ENCODE assay signal across 21 cellular contexts in the genomic region with DNA sequence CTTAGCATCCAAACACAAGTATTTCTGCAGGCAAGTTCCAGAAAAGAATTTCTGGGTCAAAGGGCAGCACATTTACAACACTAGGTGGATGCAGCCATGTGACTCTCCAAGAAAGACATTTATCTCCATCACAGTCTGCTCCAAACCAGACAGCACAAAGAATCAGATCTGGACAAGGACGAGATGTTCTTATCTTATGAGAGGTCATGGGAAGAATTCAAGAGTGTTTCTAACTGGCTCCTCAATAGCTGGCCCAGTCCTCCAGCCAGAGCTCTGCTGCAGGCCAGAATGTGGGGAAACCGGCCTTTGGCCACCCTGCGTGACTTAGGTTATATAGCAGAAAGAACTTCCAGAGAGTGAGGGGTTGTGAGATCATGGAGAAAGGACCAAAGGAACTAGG. TPM values are rescaled to one million over a fixed set of nuclear protein-coding genes. Genes with fewer than 3 reads are reported as not detected.
DNase-seq lines count a peak whose midpoint lies in the region; ATAC-seq, FAIRE-seq and TF ChIP-seq lines count a peak whose summit lies in the region.
"Had no signal": no experiment of that assay in that cellular context is flagged by ENCODE, and none has a peak within 500 bp of the region (broad histone marks: within the 10 kb centered on the region; RNA-seq: fewer than 3 reads in every experiment).

No MANE protein-coding gene starts in this region.

- no peak for TF ChIP-seq POLR2A in body of pancreas (IDR thresholded peaks at IDR 0.05)

- H3K4me1 ChIP-seq in body of pancreas (no peaks in the 10 kb centered on the region), kidney (ENCODE audit: control insufficient read depth in 1 of 2, insufficient read depth in 1 of 2, low read depth in 1 of 2, low read length in 2 of 2) (peaks cover 0 to 7% of the 10 kb centered on the region in 2 donors), Caco-2 (0 out of 2 replicates have a peak, but pooled peaks cover 5% of the 10 kb centered on the region)

- DNase-seq in ELF-1 (ENCODE audit: low read depth, low spot score) (peak; percentile 58), body of pancreas (peak in 2 of 4 donors; percentile 18 to 27), kidney (peak; percentile 71), sciatic nerve (ENCODE audit: low spot score) (no peak), SIG-M5 (lab: John Stamatoyannopoulos, UW) (no peak), Caco-2 (no peak), HFFc6 (no peak)
- DNase-seq: ACHN; activated CD8-positive, alpha-beta memory T cell treated with anti-CD3 and anti-CD28 coated beads for 24 hours; activated naive CD4-positive, alpha-beta T cell; activated T-cell treated with anti-CD3 and anti-CD28 coated beads, Interleukin-2, amount 50 U/mL, for 24 hours; DND-41; effector CD4-positive, alpha-beta T cell; left colon; NCI-H1048; NCI-H187 treated with DMSO at 0.1 percent for 48 hours had no signal

- H3K36me3 Mint-ChIP-seq in Caco-2 (ENCODE audit: insufficient read depth, unreplicated experiment) (no peaks in the 10 kb centered on the region), HFFc6 (ENCODE audit: low read depth) (no peaks in the 10 kb centered on the region)

- H3K27ac ChIP-seq in body of pancreas: no peak overlapping the region
- no peak overlapping the region for H3K27ac ChIP-seq in kidney (ENCODE audit: low read depth in 2 of 2, low read length in 2 of 2)
- H3K27ac ChIP-seq: BLaER1 treated with 17β-estradiol and CSF1 and Interleukin-3, amounts not matched to agents 10 nM and 100 nM had no signal

- ATAC-seq in body of pancreas: peak; percentile 53
- ATAC-seq in sciatic nerve: peak; percentile 91
- no peak for ATAC-seq in HG03442 (IDR thresholded peaks at IDR 0.05; ENCODE audit: unreplicated experiment)
- ATAC-seq: GM23338, left colon had no signal

- FAIRE-seq in kidney (lab: Jason Lieb, UNC): no peak
- FAIRE-seq: TTC549 had no signal

- H3K9me3 Mint-ChIP-seq in Caco-2 (ENCODE audit: unreplicated experiment) (peaks cover 12% of the 10 kb centered on the region), HFFc6 (no peaks in the 10 kb centered on the region)

- CTCF ChIA-PET in Caco-2 (lab: Charles Lee): no interaction called here

- H3K27ac Mint-ChIP-seq in Caco-2 (ENCODE audit: unreplicated experiment) (no peak overlapping the region), HFFc6 (no peak overlapping the region)
- H3K27ac Mint-ChIP-seq: activated T-cell treated with anti-CD3 and anti-CD28 coated beads, Interleukin-2, amount 50 U/mL, for 24 hours; GM23338 had no signal

- POLR2A ChIA-PET in Caco-2 (lab: Charles Lee): no interaction called here

- TF ChIP-seq CTCF in body of pancreas (IDR thresholded peaks at IDR 0.05) (no peak), kidney (IDR thresholded peaks at IDR 0.05; ENCODE audit: borderline replicate concordance, extremely low read depth, insufficient read depth) (no peak), Caco-2 (IDR thresholded peaks at IDR 0.05; ENCODE audit: insufficient read depth in 1 of 2, low read depth in 1 of 2, low read length in 1 of 2, severe bottlenecking in 1 of 2, unreplicated experiment in 1 of 2) (no peak), HFFc6 (IDR thresholded peaks at IDR 0.05) (no peak)

- H3K4me1 Mint-ChIP-seq in Caco-2 (ENCODE audit: low read depth, unreplicated experiment) (peaks cover 8% of the 10 kb centered on the region), HFFc6 (ENCODE audit: low read depth) (peaks cover 26% of the 10 kb centered on the region)

- BruUV-seq in Caco-2 (replicated peaks; lab: Mats Ljungman, UMichigan): no TSS peak

- H3K27me3 Mint-ChIP-seq in Caco-2 (ENCODE audit: insufficient read depth, unreplicated experiment) (peaks cover 4% of the 10 kb centered on the region), HFFc6 (ENCODE audit: insufficient read depth) (peaks cover 3% of the 10 kb centered on the region)
- H3K27me3 Mint-ChIP-seq: activated T-cell treated with anti-CD3 and anti-CD28 coated beads, Interleukin-2, amount 50 U/mL, for 24 hours had no signal

- H3K9me3 ChIP-seq in body of pancreas (no peaks in the 10 kb centered on the region), kidney (ENCODE audit: control insufficient read depth in 1 of 2, low read length in 2 of 2) (no peaks in the 10 kb centered on the region), Caco-2 (no peaks in the 10 kb centered on the region)
- H3K9me3 ChIP-seq: BLaER1 treated with 17β-estradiol and CSF1 and Interleukin-3, amounts not matched to agents 10 nM and 100 nM had no signal

- no peak overlapping the region for H3K9ac ChIP-seq in kidney (ENCODE audit: low read length in 2 of 2)
- H3K9ac ChIP-seq: BLaER1 treated with 17β-estradiol and CSF1 and Interleukin-3, amounts not matched to agents 10 nM and 100 nM had no signal

- H3K36me3 ChIP-seq in body of pancreas (replicated peaks in 1 of 2; ENCODE audit: insufficient read depth in 1 of 2, low read depth in 2 of 2) (no peaks in the 10 kb centered on the region), kidney (ENCODE audit: control insufficient read depth in 1 of 2, insufficient read depth in 2 of 2, low read length in 2 of 2) (no peaks in the 10 kb centered on the region), Caco-2 (ENCODE audit: control insufficient read depth, insufficient read depth, low read length) (no peaks in the 10 kb centered on the region)
- H3K36me3 ChIP-seq: BLaER1 treated with 17β-estradiol and CSF1 and Interleukin-3, amounts not matched to agents 10 nM and 100 nM had no signal

- 33 to 52% methylated on average over 3 of the region's 3 CpGs for WGBS in body of pancreas, 2 donors

- H3K4me3 ChIP-seq in body of pancreas: no peak overlapping the region
- no peak overlapping the region for H3K4me3 ChIP-seq in kidney (ENCODE audit: low read length in 2 of 2)
- H3K4me3 ChIP-seq in Caco-2 (ENCODE audit: low read depth, low read length): no peak overlapping the region
- H3K4me3 ChIP-seq: BLaER1 treated with 17β-estradiol and CSF1 and Interleukin-3, amounts not matched to agents 10 nM and 100 nM; GM23338 had no signal

- intact Hi-C loops in body of pancreas (cut with DNase I) (no loop called here), kidney (cut with DNase I) (no loop called here), sciatic nerve (cut with DNase I) (no loop called here), Caco-2 (cut with micrococcal nuclease; ENCODE audit: unreplicated experiment) (no loop called here)

- no peaks in the 10 kb centered on the region for H3K27me3 ChIP-seq in body of pancreas
- no peaks in the 10 kb centered on the region for H3K27me3 ChIP-seq in Caco-2 (replicated peaks; ENCODE audit: control insufficient read depth, insufficient read depth, low read length)
- H3K27me3 ChIP-seq: BLaER1 treated with 17β-estradiol and CSF1 and Interleukin-3, amounts not matched to agents 10 nM and 100 nM had no signal

- H3K4me3 Mint-ChIP-seq in Caco-2 (ENCODE audit: unreplicated experiment) (no peak overlapping the region), HFFc6 (no peak overlapping the region)
- H3K4me3 Mint-ChIP-seq: activated T-cell treated with anti-CD3 and anti-CD28 coated beads, Interleukin-2, amount 50 U/mL, for 24 hours; GM23338 had no signal

RNA-seq across cellular contexts. Expression of gene TMEM119, which starts 17.4 kb away (rescaled TPM):
- total RNA-seq in body of pancreas: 1 to 10 TPM; 5.9 to 6.5 TPM
- total RNA-seq in kidney: 15.8 TPM
- polyA plus RNA-seq in kidney (ENCODE audit: insufficient read depth, low read depth, low replicate concordance): 4.1 TPM
- 31.1 TPM for total RNA-seq in sciatic nerve
- not detected in 2 replicates for total RNA-seq in Caco-2 (2022)
- 10 to 100 TPM; 11.9 to 22.2 (median 19.1) TPM for total RNA-seq in HFFc6 (2021; fragmentation: NEBNext Ultra II Directional; extraction: Animal tissue kit (Norgen Biotek cat#: 25700))
- total RNA-seq: renal cortical epithelial cell had no signal

RNA-seq across cellular contexts. Expression of gene ISCU, which starts 18.1 kb away (rescaled TPM):
- total RNA-seq in body of pancreas: 100 to 1,000 TPM in 1 of 2 donors, 10 to 100 TPM in 1; 82.7 to 160 TPM
- total RNA-seq in kidney: 183 TPM
- polyA plus RNA-seq in kidney (ENCODE audit: insufficient read depth, low read depth, low replicate concordance): 511 TPM
- 132 TPM for total RNA-seq in sciatic nerve
- 70.1 and 86.9 TPM in 2 replicates for total RNA-seq in Caco-2 (2022)
- total RNA-seq in HFFc6 (2021; fragmentation: NEBNext Ultra II Directional; extraction: Animal tissue kit (Norgen Biotek cat#: 25700)): 100 to 1,000 TPM; 100 to 128 (median 107) TPM

RNA-seq across cellular contexts. Expression of gene SART3, which starts 19.6 kb away (rescaled TPM):
- 10 to 100 TPM; 20.2 to 38.6 TPM for total RNA-seq in body of pancreas
- 59.1 TPM for total RNA-seq in kidney
- 14.9 TPM for polyA plus RNA-seq in kidney (ENCODE audit: insufficient read depth, low read depth, low replicate concordance)
- 56.4 TPM for total RNA-seq in sciatic nerve
- 77.3 and 79.2 TPM in 2 replicates for total RNA-seq in Caco-2 (2022)
- 10 to 100 TPM; 33.8 to 36.3 (median 34.8) TPM for total RNA-seq in HFFc6 (2021; fragmentation: NEBNext Ultra II Directional; extraction: Animal tissue kit (Norgen Biotek cat#: 25700))

RNA-seq across cellular contexts. Expression of gene SELPLG, which starts 53.2 kb away (rescaled TPM):
- total RNA-seq in body of pancreas (1 to 10 TPM in 1 of 2 donors, under 1 TPM in 1; 0.66 to 2.3 TPM), kidney (14.3 TPM), sciatic nerve (12.3 TPM), Caco-2 (2022) (0.23 and 0.44 TPM in 2 replicates)
- polyA plus RNA-seq in kidney (ENCODE audit: insufficient read depth, low read depth, low replicate concordance): 3.7 TPM
- total RNA-seq in HFFc6 (2021; fragmentation: NEBNext Ultra II Directional; extraction: Animal tissue kit (Norgen Biotek cat#: 25700)): 1 to 10 TPM; 6.2 to 8.1 (median 7.1) TPM

Comparison
In these comparisons a context has a peak if more than half of its experiments do, and no peak if none do; other contexts are left out.
1. DNase-seq: peak in ELF-1 (single experiment) and kidney (single experiment); none in sciatic nerve (single experiment), SIG-M5 (single experiment), Caco-2 (0 of 2) and HFFc6 (single experiment).